2 cellular contexts compared by ENCODE assay signal in genomic region chr17:7475764-7476422, GRCh38.
TF ChIP-seq lines count a peak whose summit lies in the region.

No MANE protein-coding gene starts in this region.

TF ChIP-seq in A549, 52 proteins besides CTCF, POLR2A, EP300 and RAD21:
- TF ChIP-seq TP53 (CRISPR knock-in tag; IDR thresholded peaks at IDR 0.05) (no peak), JUN (IDR thresholded peaks at IDR 0.05) (no peak), MAZ (IDR thresholded peaks at IDR 0.05; ENCODE audit: borderline replicate concordance, low read depth, low read length) (no peak), HOXB5 (CRISPR knock-in tag; IDR thresholded peaks at IDR 0.05) (no peak), EHMT2 (IDR thresholded peaks at IDR 0.05; ENCODE audit: low read depth) (no peak), RNF2 (IDR thresholded peaks at IDR 0.05; ENCODE audit: borderline replicate concordance, low read depth) (no peak), RARB (CRISPR knock-in tag; IDR thresholded peaks at IDR 0.05) (no peak), E2F6 (IDR thresholded peaks at IDR 0.05; ENCODE audit: borderline replicate concordance, low read depth) (no peak), FOXS1 (CRISPR knock-in tag; IDR thresholded peaks at IDR 0.05) (no peak)
- TF ChIP-seq, protein P1, sequence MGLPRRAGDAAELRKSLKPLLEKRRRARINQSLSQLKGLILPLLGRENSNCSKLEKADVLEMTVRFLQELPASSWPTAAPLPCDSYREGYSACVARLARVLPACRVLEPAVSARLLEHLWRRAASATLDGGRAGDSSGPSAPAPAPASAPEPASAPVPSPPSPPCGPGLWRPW (IDR thresholded peaks at IDR 0.05): no peak

TF ChIP-seq in H1, 55 proteins besides CTCF, POLR2A, EP300 and RAD21:
- TF ChIP-seq KDM1A (IDR thresholded peaks at IDR 0.05; ENCODE audit: borderline replicate concordance, low read length): no peak
- TF ChIP-seq CEBPB (IDR thresholded peaks at IDR 0.05; ENCODE audit: low read depth, low read length): no peak
- no peak for TF ChIP-seq TEAD4 (IDR thresholded peaks at IDR 0.05; ENCODE audit: low read depth, low read length)
- no peak for TF ChIP-seq RFX5 (IDR thresholded peaks at IDR 0.05; ENCODE audit: borderline replicate concordance, low read depth, low read length)
- TF ChIP-seq GABPA (IDR thresholded peaks at IDR 0.05; ENCODE audit: borderline replicate concordance, insufficient read depth, low read length): no peak
- TF ChIP-seq HDAC2 (IDR thresholded peaks at IDR 0.05; ENCODE audit: borderline replicate concordance in 1 of 2, low read depth in 2 of 2, low read length in 2 of 2): no peak
- no peak for TF ChIP-seq YY1 (IDR thresholded peaks at IDR 0.05; ENCODE audit: low read depth, low read length)
- TF ChIP-seq SIX5 (IDR thresholded peaks at IDR 0.05; ENCODE audit: low read depth, low read length): no peak
- TF ChIP-seq, protein P2, sequence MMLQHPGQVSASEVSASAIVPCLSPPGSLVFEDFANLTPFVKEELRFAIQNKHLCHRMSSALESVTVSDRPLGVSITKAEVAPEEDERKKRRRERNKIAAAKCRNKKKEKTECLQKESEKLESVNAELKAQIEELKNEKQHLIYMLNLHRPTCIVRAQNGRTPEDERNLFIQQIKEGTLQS (IDR thresholded peaks at IDR 0.05; ENCODE audit: insufficient read depth, low read depth, low read length): no peak
- TF ChIP-seq CHD1 (IDR thresholded peaks at IDR 0.05; ENCODE audit: low read depth, low read length): no peak
- no peak for TF ChIP-seq CBX8 (IDR thresholded peaks at IDR 0.05; ENCODE audit: borderline replicate concordance, low read depth, low read length)
- TF ChIP-seq MAFK (IDR thresholded peaks at IDR 0.05; ENCODE audit: low read depth, low read length): no peak
- TF ChIP-seq EZH2 (IDR thresholded peaks at IDR 0.05; ENCODE audit: low read depth, low read length, severe bottlenecking): no peak
- no peak for TF ChIP-seq CTBP2 (IDR thresholded peaks at IDR 0.05; ENCODE audit: borderline replicate concordance, insufficient read depth, insufficient read length, low read length)
- no peak for TF ChIP-seq NRF1 (IDR thresholded peaks at IDR 0.05; ENCODE audit: low read depth, low read length)
